ENCODE assay signal across 8 cellular contexts in genomic region chr11:43567396-43567975, GRCh38.
DNase-seq lines count a peak whose midpoint lies in the region; ATAC-seq and TF ChIP-seq lines count a peak whose summit lies in the region.

No MANE protein-coding gene starts in this region.

- H3K9me3 Mint-ChIP-seq in CD14-positive monocyte, result peaks cover 0 to 2% (median 0%) of the 10 kb centered on the region in 7 donors

- DNase-seq in CD14-positive monocyte (ENCODE audit: low spot score) (no peak), M059J (ENCODE audit: low read depth) (peak; percentile 62), SHP77 treated with DMSO at 0.1 percent for 48 hours (lab: John Stamatoyannopoulos, UW) (peak; percentile 28), fibroblast of the aortic adventitia (ENCODE audit: low read depth) (peak; percentile 70), retinal pigment epithelial cell (ENCODE audit: low read depth) (no peak), activated T-cell treated with anti-CD3 and anti-CD28 coated beads for 4 hours (no peak)
- no peak for DNase-seq in activated naive CD4-positive, alpha-beta T cell treated with anti-CD3 and anti-CD28 coated beads, Interleukin-2, amount 50 U/mL, for 16 hours

- peak; percentile 56 for ATAC-seq in GM19463 (IDR thresholded peaks at IDR 0.05; ENCODE audit: unreplicated experiment)

- no peaks in the 10 kb centered on the region for H3K4me1 Mint-ChIP-seq in CD14-positive monocyte

- H3K36me3 Mint-ChIP-seq in CD14-positive monocyte, result no peaks in the 10 kb centered on the region

- H3K27me3 Mint-ChIP-seq in CD14-positive monocyte (ENCODE audit: low read depth in 3 of 3), result peaks cover 18 to 41% (median 34%) of the 10 kb centered on the region in 3 donors

- intact Hi-C loops in CD14-positive monocyte (cut with micrococcal nuclease), result no loop called here

- no peak overlapping the region for H3K4me3 Mint-ChIP-seq in CD14-positive monocyte

- H3K27ac Mint-ChIP-seq in CD14-positive monocyte, result no peak overlapping the region

- H3K4me3 ChIP-seq in fibroblast of the aortic adventitia (ENCODE audit: low read depth, low read length), result no peak overlapping the region
- H3K4me3 ChIP-seq in retinal pigment epithelial cell (ENCODE audit: low read length), result no peak overlapping the region

- peak; percentile 80 for TF ChIP-seq CTCF in CD14-positive monocyte (IDR thresholded peaks at IDR 0.05)
- peak; percentile 74 for TF ChIP-seq CTCF in fibroblast of the aortic adventitia (IDR thresholded peaks at IDR 0.05; ENCODE audit: insufficient read depth, low read length)
- TF ChIP-seq CTCF in retinal pigment epithelial cell (conservative IDR thresholded peaks at IDR 0.05; ENCODE audit: low read depth, low read length), result peak; percentile 80

Comparison
In these comparisons a context has a peak if more than half of its experiments do, and no peak if none do; other contexts are left out.
1. DNase-seq: peak in M059J (single experiment), SHP77 treated with DMSO at 0.1 percent for 48 hours (single experiment) and fibroblast of the aortic adventitia (single experiment); none in CD14-positive monocyte (single experiment), retinal pigment epithelial cell (single experiment), activated naive CD4-positive, alpha-beta T cell treated with anti-CD3 and anti-CD28 coated beads, Interleukin-2, amount 50 U/mL, for 16 hours (single experiment) and activated T-cell treated with anti-CD3 and anti-CD28 coated beads for 4 hours (single experiment).
2. Peak in every context shown above with its lines, with median percentiles within 50 percentile points of each other: CTCF ChIP-seq.